14 cellular contexts compared by ENCODE assay signal in genomic region chr5:38598994-38599611, GRCh38. TPM values are rescaled to one million over a fixed set of nuclear protein-coding genes. Genes with fewer than 3 reads are reported as not detected.
DNase-seq lines count a peak whose midpoint lies in the region; ATAC-seq and TF ChIP-seq lines count a peak whose summit lies in the region.
"Had no signal": no experiment of that assay in that cellular context is flagged by ENCODE, and none has a peak within 500 bp of the region (broad histone marks: within the 10 kb centered on the region; RNA-seq: fewer than 3 reads in every experiment).

No MANE protein-coding gene starts in this region.

- no peaks in the 10 kb centered on the region for H3K27me3 Mint-ChIP-seq in endodermal cell (ENCODE audit: insufficient read depth)
- H3K27me3 Mint-ChIP-seq in CD4-positive, alpha-beta memory T cell: peaks cover 1 to 6% of the 10 kb centered on the region in 2 donors
- H3K27me3 Mint-ChIP-seq in osteocyte (ENCODE audit: unreplicated experiment): peaks cover 8% of the 10 kb centered on the region

- no peaks in the 10 kb centered on the region for H3K36me3 Mint-ChIP-seq in endodermal cell (ENCODE audit: low read depth)
- H3K36me3 Mint-ChIP-seq in CD4-positive, alpha-beta memory T cell: no peaks in the 10 kb centered on the region
- no peaks in the 10 kb centered on the region for H3K36me3 Mint-ChIP-seq in osteocyte (ENCODE audit: unreplicated experiment)

- WGBS in endodermal cell (ENCODE audit: insufficient coverage in 1 of 2, insufficient read length in 1 of 2), 2 experiments: 73 to 100% methylated on average over 1 to 2 of the region's 2 CpGs

- DNase-seq in DMS53 (lab: John Stamatoyannopoulos, UW) (peak; percentile 57), NCI-H226 (peak; percentile 92), endodermal cell (no peak), non-pigmented ciliary epithelial cell (ENCODE audit: low read depth) (peak; percentile 55), dorsolateral prefrontal cortex (no peak), osteocyte (ENCODE audit: extremely low spot score, unreplicated experiment) (no peak)
- no peak for DNase-seq in CD4-positive, alpha-beta memory T cell
- no peak for DNase-seq in stimulated activated naive CD8-positive, alpha-beta T cell treated with anti-CD3 and anti-CD28 coated beads, Interleukin-15, Interleukin-2, amounts not matched to agents 100 U/mL and 50 U/mL, for 24 hours
- DNase-seq: activated CD4-positive, CD25-positive, alpha-beta regulatory T cell; activated gamma-delta T cell treated with Interleukin-2 at 50 U/mL for 16 hours; left colon; NCI-H1048; OCI-M1; right cardiac atrium had no signal

- peak overlapping the region; percentile 49 for H3K4me3 ChIP-seq in endodermal cell (ENCODE audit: low read length)
- H3K4me3 ChIP-seq in dorsolateral prefrontal cortex: no peak overlapping the region
- H3K4me3 ChIP-seq in CD4-positive, alpha-beta memory T cell (ENCODE audit: low read length in 2 of 2): no peak overlapping the region

- intact Hi-C loops in dorsolateral prefrontal cortex (cut with DNase I): no loop called here
- intact Hi-C loops in CD4-positive, alpha-beta memory T cell (cut with micrococcal nuclease): no loop called here

- H3K27me3 ChIP-seq in endodermal cell (ENCODE audit: control insufficient read depth, insufficient read depth, low read length, poor library complexity, severe bottlenecking): no peaks in the 10 kb centered on the region
- H3K27me3 ChIP-seq in dorsolateral prefrontal cortex: no peaks in the 10 kb centered on the region
- H3K27me3 ChIP-seq in CD4-positive, alpha-beta memory T cell (ENCODE audit: insufficient read depth, low read length): no peaks in the 10 kb centered on the region

- TF ChIP-seq CTCF in endodermal cell (conservative IDR thresholded peaks at IDR 0.05): no peak
- TF ChIP-seq CTCF in dorsolateral prefrontal cortex (IDR thresholded peaks at IDR 0.05 in 54 of 56, conservative IDR thresholded peaks at IDR 0.05 in 2 of 56; ENCODE audit: low read depth in 1 of 56, partially characterized antibody in 56 of 56): no peak
- no peak for TF ChIP-seq CTCF in osteocyte (IDR thresholded peaks at IDR 0.05)

- no peaks in the 10 kb centered on the region for H3K9me3 ChIP-seq in endodermal cell (ENCODE audit: control insufficient read depth, low read length)
- H3K9me3 ChIP-seq in CD4-positive, alpha-beta memory T cell (ENCODE audit: control insufficient read depth in 1 of 2, low read length in 2 of 2): no peaks in the 10 kb centered on the region

- CTCF ChIA-PET in CD4-positive, alpha-beta memory T cell (lab: Charles Lee; ENCODE audit: partially characterized antibody): no interaction called here

- H3K9me3 Mint-ChIP-seq in endodermal cell: no peaks in the 10 kb centered on the region
- H3K9me3 Mint-ChIP-seq in CD4-positive, alpha-beta memory T cell: peaks cover 0 to 1% (median 0%) of the 10 kb centered on the region in 8 donors
- no peaks in the 10 kb centered on the region for H3K9me3 Mint-ChIP-seq in osteocyte (ENCODE audit: unreplicated experiment)

- POLR2A ChIA-PET in CD4-positive, alpha-beta memory T cell (lab: Charles Lee; ENCODE audit: partially characterized antibody): no interaction called here

- peaks cover 37% of the 10 kb centered on the region for H3K4me1 ChIP-seq in endodermal cell (ENCODE audit: control insufficient read depth, insufficient read depth, low read length)
- no peaks in the 10 kb centered on the region for H3K4me1 ChIP-seq in CD4-positive, alpha-beta memory T cell (ENCODE audit: insufficient read depth, low read length)

- no peaks in the 10 kb centered on the region for H3K36me3 ChIP-seq in endodermal cell (ENCODE audit: control insufficient read depth, insufficient read depth, low read length)
- H3K36me3 ChIP-seq in CD4-positive, alpha-beta memory T cell (ENCODE audit: insufficient read depth, low read length): no peaks in the 10 kb centered on the region

- H3K27ac ChIP-seq in endodermal cell (ENCODE audit: low read depth, low read length) (no peak overlapping the region), dorsolateral prefrontal cortex (no peak overlapping the region)
- H3K27ac ChIP-seq in CD4-positive, alpha-beta memory T cell (ENCODE audit: low read depth, low read length): no peak overlapping the region

- H3K4me3 Mint-ChIP-seq in endodermal cell (no peak overlapping the region), osteocyte (ENCODE audit: unreplicated experiment) (no peak overlapping the region)
- H3K4me3 Mint-ChIP-seq in CD4-positive, alpha-beta memory T cell: no peak overlapping the region

- peaks cover 80% of the 10 kb centered on the region for H3K4me1 Mint-ChIP-seq in endodermal cell
- H3K4me1 Mint-ChIP-seq in CD4-positive, alpha-beta memory T cell: no peaks in the 10 kb centered on the region
- H3K4me1 Mint-ChIP-seq in osteocyte (ENCODE audit: unreplicated experiment): peaks cover 42% of the 10 kb centered on the region

- no peak for ATAC-seq in stimulated activated naive CD8-positive, alpha-beta T cell treated with anti-CD3 and anti-CD28 coated beads, Interleukin-15, Interleukin-2, amounts not matched to agents 100 U/mL and 50 U/mL, for 24 hours
- ATAC-seq: left colon, right cardiac atrium had no signal

- peak overlapping the region; percentile 14 for H3K9ac ChIP-seq in endodermal cell (ENCODE audit: extremely low read depth, low read length, poor library complexity, severe bottlenecking)

- H3K27ac Mint-ChIP-seq in endodermal cell (peak overlapping the region; percentile 62), osteocyte (ENCODE audit: unreplicated experiment) (no peak overlapping the region)
- no peak overlapping the region for H3K27ac Mint-ChIP-seq in CD4-positive, alpha-beta memory T cell

RNA-seq across cellular contexts. Expression of gene LIFR, which starts 42.7 kb away (rescaled TPM):
- total RNA-seq in endodermal cell: 10 to 100 TPM; 81.7 to 85.9 TPM
- 36.8 TPM for polyA plus RNA-seq in endodermal cell (2013, experiment 1 of 2)
- 46.8 TPM for polyA plus RNA-seq in endodermal cell (2013, experiment 2 of 2)
- total RNA-seq in dorsolateral prefrontal cortex: 100 to 1,000 TPM in 105 of 120 experiments, 10 to 100 TPM in 15; 63.9 to 237 (median 123) TPM
- total RNA-seq in CD4-positive, alpha-beta memory T cell: under 1 TPM; 0.23 to 0.42 TPM
- not detected for polyA plus RNA-seq in CD4-positive, alpha-beta memory T cell
- total RNA-seq in osteocyte: 8.1 and 8.9 TPM in 2 replicates

Comparison
In these comparisons a context has a peak if more than half of its experiments do, and no peak if none do; other contexts are left out.
1. DNase-seq: peak in DMS53 (single experiment), NCI-H226 (single experiment) and non-pigmented ciliary epithelial cell (single experiment); none in endodermal cell (single experiment), dorsolateral prefrontal cortex (0 of 10), CD4-positive, alpha-beta memory T cell (0 of 5), osteocyte (single experiment) and stimulated activated naive CD8-positive, alpha-beta T cell treated with anti-CD3 and anti-CD28 coated beads, Interleukin-15, Interleukin-2, amounts not matched to agents 100 U/mL and 50 U/mL, for 24 hours (single experiment).